ENCODE assay signal across 8 cellular contexts in genomic region chr3:43286115-43286885, GRCh38. TPM values are rescaled to one million over a fixed set of nuclear protein-coding genes. Genes with fewer than 3 reads are reported as not detected.
A peak's percentile ranks its signal among the peaks of the same experiment; 100 is the strongest.
DNase-seq lines count a peak whose midpoint lies in the region; ATAC-seq, FAIRE-seq and TF ChIP-seq lines count a peak whose summit lies in the region.

A gene with protein sequence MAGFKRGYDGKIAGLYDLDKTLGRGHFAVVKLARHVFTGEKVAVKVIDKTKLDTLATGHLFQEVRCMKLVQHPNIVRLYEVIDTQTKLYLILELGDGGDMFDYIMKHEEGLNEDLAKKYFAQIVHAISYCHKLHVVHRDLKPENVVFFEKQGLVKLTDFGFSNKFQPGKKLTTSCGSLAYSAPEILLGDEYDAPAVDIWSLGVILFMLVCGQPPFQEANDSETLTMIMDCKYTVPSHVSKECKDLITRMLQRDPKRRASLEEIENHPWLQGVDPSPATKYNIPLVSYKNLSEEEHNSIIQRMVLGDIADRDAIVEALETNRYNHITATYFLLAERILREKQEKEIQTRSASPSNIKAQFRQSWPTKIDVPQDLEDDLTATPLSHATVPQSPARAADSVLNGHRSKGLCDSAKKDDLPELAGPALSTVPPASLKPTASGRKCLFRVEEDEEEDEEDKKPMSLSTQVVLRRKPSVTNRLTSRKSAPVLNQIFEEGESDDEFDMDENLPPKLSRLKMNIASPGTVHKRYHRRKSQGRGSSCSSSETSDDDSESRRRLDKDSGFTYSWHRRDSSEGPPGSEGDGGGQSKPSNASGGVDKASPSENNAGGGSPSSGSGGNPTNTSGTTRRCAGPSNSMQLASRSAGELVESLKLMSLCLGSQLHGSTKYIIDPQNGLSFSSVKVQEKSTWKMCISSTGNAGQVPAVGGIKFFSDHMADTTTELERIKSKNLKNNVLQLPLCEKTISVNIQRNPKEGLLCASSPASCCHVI (plus strand): TSS chr3:43286540. CDS start chr3:43303204, 16,664 bp downstream.

- peak; percentile 66 for TF ChIP-seq POLR2A in GM18526 (IDR thresholded peaks at IDR 0.05; ENCODE audit: extremely low read depth, insufficient read length)
- TF ChIP-seq POLR2A in HepG2 (IDR thresholded peaks at IDR 0.05; ENCODE audit: insufficient read depth in 1 of 2, low read depth in 2 of 2, low read length in 2 of 2), result peak; percentile 34 to 53; a peak in 2 of 4 replicates

- no peak within 1 kb of the TSS for H2AFZ ChIP-seq in HepG2 (ENCODE audit: low read length)

- CTCF ChIA-PET in HepG2 (lab: Yijun Ruan, JAX; ENCODE audit: low intra/inter-chr PET ratio, low total read pairs), result no interaction called here

- peak; percentile 42; the same call in 1 of the 2 replicates for TF ChIP-seq RAD21 in HepG2 (CRISPR knock-in tag; IDR thresholded peaks at IDR 0.05)

- no peak for TF ChIP-seq EP300 in HepG2 (IDR thresholded peaks at IDR 0.05; ENCODE audit: low read depth in 2 of 2, low read length in 2 of 2)
- TF ChIP-seq EP300 in HepG2 (CRISPR knock-in tag; IDR thresholded peaks at IDR 0.05; ENCODE audit: borderline replicate concordance), result no peak

- H3K27me3 Mint-ChIP-seq in dendritic cell treated with granulocyte-macrophage colony-stimulating factor and Interleukin-4, amounts not matched to agents 40 ng/mL and 50 ng/mL, for 4 days, result peaks cover 3% of the 10 kb centered on the region

- peaks cover 34% of the 10 kb centered on the region for H3K4me1 Mint-ChIP-seq in dendritic cell treated with granulocyte-macrophage colony-stimulating factor and Interleukin-4, amounts not matched to agents 40 ng/mL and 50 ng/mL, for 4 days (ENCODE audit: low read depth)

- H3K36me3 ChIP-seq in HepG2 (replicated peaks in 1 of 2; ENCODE audit: control insufficient read depth in 1 of 2, insufficient read depth in 2 of 2, low read length in 2 of 2), result peaks cover 2 to 6% of the 10 kb centered on the region in 2 experiments; a peak in 2 of 5 replicates

- TF ChIP-seq CTCF in HepG2 (CRISPR knock-in tag; IDR thresholded peaks at IDR 0.05), result peak; percentile 39

- H3K27me3 ChIP-seq in HepG2 (ENCODE audit: control insufficient read depth in 1 of 2, insufficient read depth in 2 of 2, low read length in 2 of 2), result peaks cover 0 to 9% of the 10 kb centered on the region in 2 experiments; a peak in 2 of 5 replicates

- POLR2A ChIA-PET in HepG2 (lab: Yijun Ruan, JAX), result interaction anchor here (0.6 to 1.9 kb wide), 3 partner anchors 14 to 30 kb away, joined by 3 to 8 read pairs (median 4); no protein-coding TSS in a partner anchor

- no TSS peak for BruUV-seq in HepG2 (replicated peaks; lab: Mats Ljungman, UMichigan)

- H3K4me3 ChIP-seq in HepG2 (replicated peaks in 1 of 3; ENCODE audit: insufficient read depth in 1 of 3, low read depth in 2 of 3, low read length in 3 of 3), result peak within 1 kb of the TSS; percentile 81 to 96 (median 94)

- H3K27ac Mint-ChIP-seq in dendritic cell treated with granulocyte-macrophage colony-stimulating factor and Interleukin-4, amounts not matched to agents 40 ng/mL and 50 ng/mL, for 4 days, result peak within 1 kb of the TSS; percentile 88

- no peaks in the 10 kb centered on the region for H3K9me3 ChIP-seq in HepG2 (ENCODE audit: low read length)

- H3K4me1 ChIP-seq in HepG2 (ENCODE audit: insufficient read depth, low read length), result peaks cover 34% of the 10 kb centered on the region

- no peak for FAIRE-seq in HepG2 (lab: Jason Lieb, UNC)

- ATAC-seq in HG03066 (IDR thresholded peaks at IDR 0.05; ENCODE audit: low read depth, unreplicated experiment) (peak; percentile 84), HepG2 (peak; percentile 76)

- H3K9me3 Mint-ChIP-seq in dendritic cell treated with granulocyte-macrophage colony-stimulating factor and Interleukin-4, amounts not matched to agents 40 ng/mL and 50 ng/mL, for 4 days, result no peaks in the 10 kb centered on the region

- H3K36me3 Mint-ChIP-seq in dendritic cell treated with granulocyte-macrophage colony-stimulating factor and Interleukin-4, amounts not matched to agents 40 ng/mL and 50 ng/mL, for 4 days (ENCODE audit: low read depth), result peaks cover 19% of the 10 kb centered on the region

- DNase-seq in AG08396 (ENCODE audit: low spot score) (peak; percentile 98), NCI-H345 treated with DMSO at 0.1 percent for 48 hours (lab: John Stamatoyannopoulos, UW; ENCODE audit: unreplicated experiment) (peak; percentile 42), HepG2 (ENCODE audit: low spot score) (peak; percentile 53)
- peak; percentile 94 for DNase-seq in activated CD4-positive, alpha-beta T cell treated with anti-CD3 and anti-CD28 coated beads, Interleukin-2, amount 50 U/mL, for 1 hour
- peak; percentile 93 for DNase-seq in stimulated activated CD4-positive, alpha-beta T cell treated with anti-CD3 and anti-CD28 coated beads, Interleukin-4, amount 100 ng/mL, for 1 hour

- peak within 1 kb of the TSS; percentile 97 for H3K4me2 ChIP-seq in HepG2 (ENCODE audit: low read depth, low read length)

- H3K9ac ChIP-seq in HepG2 (ENCODE audit: insufficient read depth, low read depth, low read length), result peak within 1 kb of the TSS; percentile 93

- peaks cover 27% of the 10 kb centered on the region for H4K20me1 ChIP-seq in HepG2 (ENCODE audit: insufficient read depth, low read length)

- in situ Hi-C loops in HepG2 (cut with HindIII; ENCODE audit: extremely low pct_ligation_motif_present, low pct_unique_long_range_greater_than_20kb), result no loop called here

- H3K27ac ChIP-seq in HepG2 (ENCODE audit: extremely low read length, insufficient read depth, low read length), result peak within 1 kb of the TSS; percentile 79

- intact Hi-C loops in dendritic cell treated with granulocyte-macrophage colony-stimulating factor and Interleukin-4, amounts not matched to agents 40 ng/mL and 50 ng/mL, for 4 days (cut with micrococcal nuclease), result no loop called here
- intact Hi-C loops in HepG2 (cut with micrococcal nuclease; ENCODE audit: unreplicated experiment), result loop anchor here (5.0 kb wide), 1 partner anchor 51 kb away; no protein-coding TSS in a partner anchor

- peak within 1 kb of the TSS; percentile 88 for H3K4me3 Mint-ChIP-seq in dendritic cell treated with granulocyte-macrophage colony-stimulating factor and Interleukin-4, amounts not matched to agents 40 ng/mL and 50 ng/mL, for 4 days

- 0% methylated on average over 22 of the region's 99 CpGs for WGBS in HepG2 (ENCODE audit: low lambda C conversion rate)

- H3K79me2 ChIP-seq in HepG2 (ENCODE audit: insufficient read depth, low read length), result peaks cover 45% of the 10 kb centered on the region

TF ChIP-seq in HepG2, 621 proteins besides CTCF, POLR2A, EP300 and RAD21 (continues in another document):
- TF ChIP-seq TMF1 (CRISPR knock-in tag; IDR thresholded peaks at IDR 0.05; ENCODE audit: low read depth) (no peak), HOXA3 (CRISPR knock-in tag; IDR thresholded peaks at IDR 0.05) (0 out of 2 replicates have a peak, but pooled peaks have one; percentile 27), KDM5B (CRISPR knock-in tag; IDR thresholded peaks at IDR 0.05; ENCODE audit: borderline replicate concordance) (peak; percentile 39; the same call in 1 of the 2 replicates), MEIS1 (CRISPR knock-in tag; IDR thresholded peaks at IDR 0.05; ENCODE audit: borderline replicate concordance) (no peak), ZNF12 (CRISPR knock-in tag; IDR thresholded peaks at IDR 0.05) (no peak), CBX5 (CRISPR knock-in tag; IDR thresholded peaks at IDR 0.05; ENCODE audit: borderline replicate concordance) (no peak), CREM (IDR thresholded peaks at IDR 0.05) (no peak), CREM (CRISPR knock-in tag; IDR thresholded peaks at IDR 0.05) (no peak), MYC (CRISPR knock-in tag; IDR thresholded peaks at IDR 0.05; ENCODE audit: borderline replicate concordance) (0 out of 2 replicates have a peak, but pooled peaks have one; percentile 50), FLYWCH1 (CRISPR knock-in tag; IDR thresholded peaks at IDR 0.05) (no peak)
- TF ChIP-seq, protein P1, sequence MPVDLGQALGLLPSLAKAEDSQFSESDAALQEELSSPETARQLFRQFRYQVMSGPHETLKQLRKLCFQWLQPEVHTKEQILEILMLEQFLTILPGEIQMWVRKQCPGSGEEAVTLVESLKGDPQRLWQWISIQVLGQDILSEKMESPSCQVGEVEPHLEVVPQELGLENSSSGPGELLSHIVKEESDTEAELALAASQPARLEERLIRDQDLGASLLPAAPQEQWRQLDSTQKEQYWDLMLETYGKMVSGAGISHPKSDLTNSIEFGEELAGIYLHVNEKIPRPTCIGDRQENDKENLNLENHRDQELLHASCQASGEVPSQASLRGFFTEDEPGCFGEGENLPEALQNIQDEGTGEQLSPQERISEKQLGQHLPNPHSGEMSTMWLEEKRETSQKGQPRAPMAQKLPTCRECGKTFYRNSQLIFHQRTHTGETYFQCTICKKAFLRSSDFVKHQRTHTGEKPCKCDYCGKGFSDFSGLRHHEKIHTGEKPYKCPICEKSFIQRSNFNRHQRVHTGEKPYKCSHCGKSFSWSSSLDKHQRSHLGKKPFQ (CRISPR knock-in tag; IDR thresholded peaks at IDR 0.05; ENCODE audit: insufficient replicate concordance), result no peak

RNA-seq across cellular contexts. Expression of the gene that starts here (rescaled TPM):
- 11.4 and 14.2 TPM in 2 replicates for total RNA-seq in HepG2 (2016; rRNA removed; fragmentation: Illumina TruSeq; extraction: Trizol)
- total RNA-seq in HepG2 (2016; cell fraction: cytosol; rRNA removed; fragmentation: Illumina TruSeq; extraction: Trizol; ENCODE audit: low read depth), result 15.7 and 20.4 TPM in 2 replicates
- 11.4 and 12.5 TPM in 2 replicates for total RNA-seq in HepG2 (2016; cell fraction: insoluble cytoplasmic fraction; rRNA removed; fragmentation: Illumina TruSeq; extraction: Trizol)
- 7.8 and 8.4 TPM in 2 replicates for total RNA-seq in HepG2 (2016; cell fraction: membrane; rRNA removed; fragmentation: Illumina TruSeq; extraction: Trizol)
- total RNA-seq in HepG2 (2016; cell fraction: nucleus; rRNA removed; fragmentation: Illumina TruSeq; extraction: Trizol), result 16.3 and 19.8 TPM in 2 replicates
- polyA plus RNA-seq in HepG2 (2011; rRNA removed), result 16.1 and 16.3 TPM in 2 replicates
- polyA plus RNA-seq in HepG2 (2011; cell fraction: cytosol; rRNA removed), result 8.9 and 9.0 TPM in 2 replicates
- 22.4 and 28.9 TPM in 2 replicates for polyA plus RNA-seq in HepG2 (2011; cell fraction: nucleus; rRNA removed)
- 15.9 and 17.5 TPM in 2 replicates for polyA plus RNA-seq in HepG2 (2012)
- polyA plus RNA-seq in HepG2 (2016; cell fraction: cytosol; fragmentation: Illumina TruSeq; extraction: Trizol; ENCODE audit: low read depth), result 0.21 and 0.26 TPM in 2 replicates
- 7.4 and 8.1 TPM in 2 replicates for polyA plus RNA-seq in HepG2 (2016; cell fraction: insoluble cytoplasmic fraction; fragmentation: Illumina TruSeq; extraction: Trizol; ENCODE audit: low read depth)
- polyA plus RNA-seq in HepG2 (2016; cell fraction: membrane; fragmentation: Illumina TruSeq; extraction: Trizol; ENCODE audit: low read depth), result 1.5 TPM in 2 replicates
- polyA plus RNA-seq in HepG2 (2016; cell fraction: nucleus; fragmentation: Illumina TruSeq; extraction: Trizol; ENCODE audit: insufficient read depth, low read depth), result 15.7 and 17.5 TPM in 2 replicates
- 38.0 and 68.3 TPM in 2 replicates for polyA minus RNA-seq in HepG2 (2011; rRNA and poly(A)+ RNA removed; ENCODE audit: low replicate concordance)
- 35.4 and 37.5 TPM in 2 replicates for polyA minus RNA-seq in HepG2 (2011; cell fraction: cytosol; rRNA and poly(A)+ RNA removed)
- 73.0 and 87.2 TPM in 2 replicates for polyA minus RNA-seq in HepG2 (2011; cell fraction: nucleus; rRNA and poly(A)+ RNA removed)

Comparison
In these comparisons a context has a peak if more than half of its experiments do, and no peak if none do; other contexts are left out.
1. Peak in every context shown above with its lines: DNase-seq, ATAC-seq, H3K4me3 ChIP-seq and H3K27ac ChIP-seq.
2. DNase-seq: peak in every context shown above with its lines; median percentile 98 in AG08396; 94 in activated CD4-positive, alpha-beta T cell treated with anti-CD3 and anti-CD28 coated beads, Interleukin-2, amount 50 U/mL, for 1 hour; 93 in stimulated activated CD4-positive, alpha-beta T cell treated with anti-CD3 and anti-CD28 coated beads, Interleukin-4, amount 100 ng/mL, for 1 hour; 53 in HepG2; 42 in NCI-H345 treated with DMSO at 0.1 percent for 48 hours.